ENCODE assay signal across 25 cellular contexts in the genomic region with DNA sequence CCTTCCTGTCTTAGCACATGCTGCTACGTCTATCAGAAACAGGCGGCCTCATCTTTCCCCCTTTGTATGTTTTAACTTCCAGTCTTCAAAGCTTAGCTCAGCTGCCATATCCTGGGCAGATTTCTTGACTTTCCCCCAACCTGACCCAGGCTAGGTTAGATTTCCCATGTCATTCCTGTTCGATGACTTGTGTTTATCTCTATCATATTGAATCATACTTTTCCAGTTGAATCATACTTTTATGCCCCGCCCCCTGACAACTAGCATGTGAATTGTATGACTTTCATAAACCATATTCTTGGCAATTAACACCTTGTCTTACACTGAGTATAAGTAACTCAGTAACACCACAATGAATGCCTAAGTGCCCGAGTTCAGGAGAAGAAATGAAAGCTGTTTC.
DNase-seq lines count a peak whose midpoint lies in the region; ATAC-seq, FAIRE-seq and TF ChIP-seq lines count a peak whose summit lies in the region.
"Had no signal": no experiment of that assay in that cellular context is flagged by ENCODE, and none has a peak within 500 bp of the region (broad histone marks: within the 10 kb centered on the region; RNA-seq: fewer than 3 reads in every experiment).

No MANE protein-coding gene starts in this region.

- H3K9me3 ChIP-seq in K562 (replicated peaks; ENCODE audit: control insufficient read depth, insufficient read depth, low read depth, low read length), result no peaks in the 10 kb centered on the region
- H3K9me3 ChIP-seq: BLaER1 treated with 17β-estradiol and CSF1 and Interleukin-3, amounts not matched to agents 10 nM and 100 nM; esophagus muscularis mucosa; Peyer's patch; transverse colon had no signal

- no peaks in the 10 kb centered on the region for H3K79me2 ChIP-seq in K562 (ENCODE audit: control insufficient read depth, insufficient read depth, low read length)

- H3K27ac Mint-ChIP-seq in activated CD4-positive, alpha-beta T cell treated with anti-CD3 and anti-CD28 coated beads for 36 hours, result no peak overlapping the region
- H3K27ac Mint-ChIP-seq: activated CD4-positive, alpha-beta T cell treated with anti-CD3 and anti-CD28 coated beads, Interleukin-2, amount 10 ng/mL, durations not matched to agents 24 days and 14 days; activated naive CD4-positive, alpha-beta T cell treated with anti-CD3 and anti-CD28 coated beads, Interleukin-2, amount 50 U/mL, for 24 hours; memory B cell; nephron; stimulated activated memory B cell treated with anti-CD40 and anti-IgM and Interleukin-4, amounts not matched to agents 10 μg/mL and 1 μg/mL and 100 μg/mL, for 72 hours had no signal

- H3K4me1 Mint-ChIP-seq in activated CD4-positive, alpha-beta T cell treated with anti-CD3 and anti-CD28 coated beads for 36 hours, result no peaks in the 10 kb centered on the region
- H3K4me1 Mint-ChIP-seq: activated CD4-positive, alpha-beta T cell treated with anti-CD3 and anti-CD28 coated beads, Interleukin-2, amount 10 ng/mL, durations not matched to agents 24 days and 14 days; activated naive CD4-positive, alpha-beta T cell treated with anti-CD3 and anti-CD28 coated beads, Interleukin-2, amount 50 U/mL, for 24 hours; memory B cell; nephron; stimulated activated memory B cell treated with anti-CD40 and anti-IgM and Interleukin-4, amounts not matched to agents 10 μg/mL and 1 μg/mL and 100 μg/mL, for 72 hours had no signal

- ATAC-seq in K562 (no peak), foreskin keratinocyte (peak; percentile 95), GM21619 (IDR thresholded peaks at IDR 0.05; ENCODE audit: unreplicated experiment) (no peak)
- no peak for ATAC-seq in activated CD4-positive, alpha-beta T cell treated with anti-CD3 and anti-CD28 coated beads for 36 hours
- ATAC-seq: left cardiac atrium; stimulated activated memory B cell treated with anti-CD40 and anti-IgM and Interleukin-4, amounts not matched to agents 10 μg/mL and 1 μg/mL and 100 μg/mL, for 72 hours had no signal

- FAIRE-seq in K562 (lab: Jason Lieb, UNC), result no peak
- FAIRE-seq: frontal cortex had no signal

- POLR2A ChIA-PET in K562 (lab: Yijun Ruan, JAX), result no interaction called here
- POLR2A ChIA-PET in activated CD4-positive, alpha-beta T cell treated with anti-CD3 and anti-CD28 coated beads for 36 hours (lab: Charles Lee), result no interaction called here

- H3K9ac ChIP-seq in K562 (ENCODE audit: insufficient read depth in 1 of 2, low read depth in 2 of 2, low read length in 2 of 2), result no peak overlapping the region
- H3K9ac ChIP-seq: BLaER1 treated with 17β-estradiol and CSF1 and Interleukin-3, amounts not matched to agents 10 nM and 100 nM had no signal

- CTCF ChIA-PET in K562 (lab: Yijun Ruan, JAX; ENCODE audit: low intra/inter-chr PET ratio), result no interaction called here
- CTCF ChIA-PET in activated CD4-positive, alpha-beta T cell treated with anti-CD3 and anti-CD28 coated beads for 36 hours (lab: Charles Lee), result no interaction called here

- H4K20me1 ChIP-seq in K562 (replicated peaks; ENCODE audit: control insufficient read depth, insufficient read depth, low read length), result no peaks in the 10 kb centered on the region
- H4K20me1 ChIP-seq: BLaER1 treated with 17β-estradiol and CSF1 and Interleukin-3, amounts not matched to agents 10 nM and 100 nM had no signal

- H3K9me1 ChIP-seq in K562 (ENCODE audit: control insufficient read depth, insufficient read depth, low read length), result no peaks in the 10 kb centered on the region

- TF ChIP-seq POLR2A in K562 (conservative IDR thresholded peaks at IDR 0.05), result no peak

- H3K4me2 ChIP-seq in K562 (ENCODE audit: insufficient read depth, low read length), result no peak overlapping the region
- H3K4me2 ChIP-seq: BLaER1 treated with 17β-estradiol and CSF1 and Interleukin-3, amounts not matched to agents 10 nM and 100 nM had no signal

- 0% methylated on average over 5 of the region's 5 CpGs for WGBS in K562 (ENCODE audit: insufficient coverage, low coverage, missing lambda C conversion rate)

- peak; percentile 50 for DNase-seq in LHCN-M2 (ENCODE audit: low read depth)
- DNase-seq in K562 (ENCODE audit: extremely low read depth in 1 of 4, low spot score in 3 of 4), result no peak
- DNase-seq in foreskin keratinocyte, result peak; percentile 40 to 52
- DNase-seq in hippocampal formation (lab: John Stamatoyannopoulos, UW), result no peak
- DNase-seq in effector CD8-positive, alpha-beta T cell (lab: John Stamatoyannopoulos, UW), result no peak
- no peak for DNase-seq in activated CD4-positive, alpha-beta T cell treated with anti-CD3 and anti-CD28 coated beads for 36 hours
- DNase-seq: activated CD4-positive, alpha-beta T cell treated with anti-CD3 and anti-CD28 coated beads, Interleukin-2, amount 10 ng/mL, durations not matched to agents 24 days and 14 days; amniotic stem cell; COR-L47; DMS79; KG1; left cardiac atrium; NCI-H146; Peyer's patch; stimulated activated CD4-positive, alpha-beta T cell treated with anti-CD3 and anti-CD28 coated beads, Interleukin-15, amount 100 ng/mL, for 24 hours; transverse colon; WERI-Rb-1 had no signal

- H3K27ac ChIP-seq in K562 (ENCODE audit: extremely low read depth, low read depth, low read length) (no peak overlapping the region), foreskin keratinocyte (no peak overlapping the region)
- H3K27ac ChIP-seq: BLaER1 treated with 17β-estradiol and CSF1 and Interleukin-3, amounts not matched to agents 10 nM and 100 nM; esophagus muscularis mucosa; Peyer's patch; transverse colon; WERI-Rb-1 had no signal

- H3K36me3 ChIP-seq in K562 (ENCODE audit: control insufficient read depth, insufficient read depth, low read length), result no peaks in the 10 kb centered on the region
- H3K36me3 ChIP-seq: BLaER1 treated with 17β-estradiol and CSF1 and Interleukin-3, amounts not matched to agents 10 nM and 100 nM; esophagus muscularis mucosa; Peyer's patch; transverse colon; WERI-Rb-1 had no signal

- in situ Hi-C loops in K562 (cut with MboI), result no loop called here

- peaks cover 10% of the 10 kb centered on the region for H3K27me3 Mint-ChIP-seq in activated CD4-positive, alpha-beta T cell treated with anti-CD3 and anti-CD28 coated beads for 36 hours

- no peak for TF ChIP-seq EP300 in K562 (IDR thresholded peaks at IDR 0.05; ENCODE audit: low read length)

- no peaks in the 10 kb centered on the region for H3K36me3 Mint-ChIP-seq in activated CD4-positive, alpha-beta T cell treated with anti-CD3 and anti-CD28 coated beads for 36 hours (ENCODE audit: low read depth)
- H3K36me3 Mint-ChIP-seq: activated naive CD4-positive, alpha-beta T cell treated with anti-CD3 and anti-CD28 coated beads, Interleukin-2, amount 50 U/mL, for 24 hours; memory B cell; stimulated activated memory B cell treated with anti-CD40 and anti-IgM and Interleukin-4, amounts not matched to agents 10 μg/mL and 1 μg/mL and 100 μg/mL, for 72 hours had no signal

- H2AFZ ChIP-seq in K562 (ENCODE audit: low read depth, low read length), result no peak overlapping the region

- intact Hi-C loops in K562 (cut with micrococcal nuclease), result no loop called here
- intact Hi-C loops in activated CD4-positive, alpha-beta T cell treated with anti-CD3 and anti-CD28 coated beads for 36 hours (cut with DNase I, micrococcal nuclease), result no loop called here

- no peak overlapping the region for H3K4me3 Mint-ChIP-seq in activated CD4-positive, alpha-beta T cell treated with anti-CD3 and anti-CD28 coated beads for 36 hours
- H3K4me3 Mint-ChIP-seq: activated CD4-positive, alpha-beta T cell treated with anti-CD3 and anti-CD28 coated beads, Interleukin-2, amount 10 ng/mL, durations not matched to agents 24 days and 14 days; activated naive CD4-positive, alpha-beta T cell treated with anti-CD3 and anti-CD28 coated beads, Interleukin-2, amount 50 U/mL, for 24 hours; memory B cell; nephron; stimulated activated memory B cell treated with anti-CD40 and anti-IgM and Interleukin-4, amounts not matched to agents 10 μg/mL and 1 μg/mL and 100 μg/mL, for 72 hours had no signal

- TF ChIP-seq CTCF in K562 (IDR thresholded peaks at IDR 0.05 in 2 of 3, conservative IDR thresholded peaks at IDR 0.05 in 1 of 3; ENCODE audit: insufficient read depth in 2 of 3, low read depth in 1 of 3, low read length in 3 of 3) (no peak), foreskin keratinocyte (conservative IDR thresholded peaks at IDR 0.05) (no peak)

- TF ChIP-seq RAD21 in K562 (CRISPR knock-in tag; conservative IDR thresholded peaks at IDR 0.05 in 1 of 2, IDR thresholded peaks at IDR 0.05 in 1 of 2), result no peak

- no peak overlapping the region for H3K4me3 ChIP-seq in K562
- H3K4me3 ChIP-seq: BLaER1 treated with 17β-estradiol and CSF1 and Interleukin-3, amounts not matched to agents 10 nM and 100 nM; esophagus muscularis mucosa; Peyer's patch; transverse colon had no signal

- no TSS peak for BruUV-seq in K562 (replicated peaks; lab: Mats Ljungman, UMichigan)

- H3K27me3 ChIP-seq in K562 (ENCODE audit: control insufficient read depth in 2 of 2, insufficient read depth in 2 of 2, low read length in 2 of 2) (no peaks in the 10 kb centered on the region), foreskin keratinocyte (peaks cover 4% of the 10 kb centered on the region)
- H3K27me3 ChIP-seq: BLaER1 treated with 17β-estradiol and CSF1 and Interleukin-3, amounts not matched to agents 10 nM and 100 nM; Peyer's patch; transverse colon had no signal

- H3K4me1 ChIP-seq in K562 (replicated peaks in 1 of 2; ENCODE audit: control insufficient read depth in 2 of 2, insufficient read depth in 2 of 2, low read length in 2 of 2) (no peaks in the 10 kb centered on the region), foreskin keratinocyte (no peaks in the 10 kb centered on the region)
- H3K4me1 ChIP-seq: esophagus muscularis mucosa, Peyer's patch, transverse colon had no signal

- H3K9me3 Mint-ChIP-seq in activated CD4-positive, alpha-beta T cell treated with anti-CD3 and anti-CD28 coated beads for 36 hours (ENCODE audit: low read depth), result no peaks in the 10 kb centered on the region
- H3K9me3 Mint-ChIP-seq: activated CD4-positive, alpha-beta T cell treated with anti-CD3 and anti-CD28 coated beads, Interleukin-2, amount 10 ng/mL, durations not matched to agents 24 days and 14 days; activated naive CD4-positive, alpha-beta T cell treated with anti-CD3 and anti-CD28 coated beads, Interleukin-2, amount 50 U/mL, for 24 hours; memory B cell; nephron; stimulated activated memory B cell treated with anti-CD40 and anti-IgM and Interleukin-4, amounts not matched to agents 10 μg/mL and 1 μg/mL and 100 μg/mL, for 72 hours had no signal

TF ChIP-seq in K562, 482 proteins besides CTCF, POLR2A, EP300 and RAD21:
- TF ChIP-seq CBX5 (IDR thresholded peaks at IDR 0.05; ENCODE audit: borderline replicate concordance, low read depth), result no peak
- TF ChIP-seq FOSL1 (tag; conservative IDR thresholded peaks at IDR 0.05), result 0 out of 2 replicates have a peak, but pooled peaks have one; percentile 25
TF ChIP-seq in K562: peak in this region for 1.

Comparison
In these comparisons a context has a peak if more than half of its experiments do, and no peak if none do; other contexts are left out.
1. DNase-seq: peak in LHCN-M2 (single experiment) and foreskin keratinocyte (2 of 2); none in K562 (0 of 4), hippocampal formation (0 of 2), effector CD8-positive, alpha-beta T cell (single experiment) and activated CD4-positive, alpha-beta T cell treated with anti-CD3 and anti-CD28 coated beads for 36 hours (single experiment).